In the genomic region with DNA sequence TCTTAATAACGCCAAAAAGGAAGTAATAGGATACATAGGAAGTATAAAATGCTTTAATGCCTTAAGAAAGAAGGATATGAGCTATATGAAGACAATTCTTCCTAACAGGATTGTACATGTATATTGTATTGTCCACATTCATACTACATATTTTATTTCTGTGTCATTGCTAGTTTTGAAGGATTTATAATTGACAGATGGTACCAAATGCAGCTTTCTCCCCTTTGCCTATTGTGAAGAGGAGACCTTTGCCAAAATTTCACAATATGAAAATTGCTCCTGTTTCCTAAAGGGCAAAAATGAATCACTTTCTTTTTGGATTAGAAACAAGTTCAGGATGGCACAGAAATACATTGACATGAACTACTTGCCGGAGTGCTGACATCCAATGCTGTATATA, we compare ENCODE assay signal across 22 cellular contexts. TPM values are rescaled to one million over a fixed set of nuclear protein-coding genes. Genes with fewer than 3 reads are reported as not detected.
"Had no signal": no experiment of that assay in that cellular context is flagged by ENCODE, and none has a peak within 500 bp of the region (broad histone marks: within the 10 kb centered on the region; RNA-seq: fewer than 3 reads in every experiment).

No MANE protein-coding gene starts in this region.

- H3K27ac ChIP-seq: colonic mucosa, esophagus muscularis mucosa, left lung, neural progenitor cell, thyroid gland had no signal

- DNase-seq: activated CD4-positive, alpha-beta memory T cell treated with anti-CD3 and anti-CD28 coated beads for 36 hours; activated CD4-positive, alpha-beta T cell treated with anti-CD3 and anti-CD28 coated beads for 4 hours; activated gamma-delta T cell treated with Interleukin-2 at 50 U/mL for 16 hours; activated T-cell treated with anti-CD3 and anti-CD28 coated beads for 4 hours; amniotic stem cell; caudate nucleus; colonic mucosa; left lung; mucosa of descending colon; naive B cell; stimulated activated CD4-positive, alpha-beta T cell treated with anti-CD3 and anti-CD28 coated beads, Interleukin-12 subunit alpha, Interleukin-12 subunit beta, amount 100 ng/mL, for 4 hours; stimulated activated CD4-positive, alpha-beta T cell treated with anti-CD3 and anti-CD28 coated beads, Interleukin-1b, Interleukin-23, amount 100 ng/mL, for 48 hours; stimulated activated CD8-positive, alpha-beta memory T cell treated with anti-CD3 and anti-CD28 coated beads, Interleukin-4, amount 100 ng/mL, for 48 hours; stimulated activated naive CD4-positive, alpha-beta T cell; thyroid gland had no signal

- FAIRE-seq: endometrium, frontal cortex had no signal

- H3K9me3 ChIP-seq: colonic mucosa, esophagus muscularis mucosa, left lung, mucosa of descending colon, thyroid gland had no signal

- H3K36me3 ChIP-seq: colonic mucosa, esophagus muscularis mucosa, left lung, neural progenitor cell, thyroid gland had no signal

- H3K27me3 ChIP-seq: colonic mucosa, esophagus muscularis mucosa, left lung, neural progenitor cell, thyroid gland had no signal

- H3K4me2 ChIP-seq: neural progenitor cell had no signal

- H3K4me1 ChIP-seq: colonic mucosa, esophagus muscularis mucosa, left lung, neural progenitor cell, thyroid gland had no signal

- ATAC-seq: activated naive CD4-positive, alpha-beta T cell treated with anti-CD3 and anti-CD28 coated beads, Interleukin-2, amount 50 U/mL, for 72 hours; left lung; mucosa of descending colon; WTC11 had no signal

- H3K4me3 ChIP-seq: colonic mucosa, esophagus muscularis mucosa, left lung, mucosa of descending colon, neural progenitor cell, thyroid gland had no signal

RNA-seq across cellular contexts. Expression of a gene that starts 34.8 kb away (rescaled TPM):
- total RNA-seq: progenitor cell of endocrine pancreas had no signal
